20 cellular contexts compared by ENCODE assay signal in genomic region chr15:63478243-63478642, GRCh38. TPM values are rescaled to one million over a fixed set of nuclear protein-coding genes. Genes with fewer than 3 reads are reported as not detected.
DNase-seq lines count a peak whose midpoint lies in the region; ATAC-seq and TF ChIP-seq lines count a peak whose summit lies in the region.
"Had no signal": no experiment of that assay in that cellular context is flagged by ENCODE, and none has a peak within 500 bp of the region (broad histone marks: within the 10 kb centered on the region; RNA-seq: fewer than 3 reads in every experiment).

No MANE protein-coding gene starts in this region.

- no peaks in the 10 kb centered on the region for H3K36me3 ChIP-seq in CD4-positive, alpha-beta memory T cell (ENCODE audit: insufficient read depth, low read length)
- no peaks in the 10 kb centered on the region for H3K36me3 ChIP-seq in naive thymus-derived CD4-positive, alpha-beta T cell (ENCODE audit: control insufficient read depth in 2 of 3, insufficient read depth in 3 of 3, low read length in 3 of 3)
- no peaks in the 10 kb centered on the region for H3K36me3 ChIP-seq in stomach

- H3K4me1 ChIP-seq in CD4-positive, alpha-beta memory T cell (ENCODE audit: insufficient read depth, low read length), result peaks cover 93% of the 10 kb centered on the region
- peaks cover 34 to 72% of the 10 kb centered on the region in 2 donors for H3K4me1 ChIP-seq in naive thymus-derived CD4-positive, alpha-beta T cell (ENCODE audit: control insufficient read depth in 2 of 2, insufficient read depth in 2 of 2, low read length in 2 of 2)
- H3K4me1 ChIP-seq in stomach, result peaks cover 28 to 67% (median 42%) of the 10 kb centered on the region in 4 donors
- H3K4me1 ChIP-seq: psoas muscle had no signal

- no peak for TF ChIP-seq EP300 in stomach (IDR thresholded peaks at IDR 0.05)

- no peak for TF ChIP-seq POLR2A in stomach (IDR thresholded peaks at IDR 0.05)

- DNase-seq in T-helper 1 cell, result no peak
- no peak for DNase-seq in CD4-positive, alpha-beta memory T cell
- no peak for DNase-seq in naive thymus-derived CD4-positive, alpha-beta T cell
- DNase-seq in stomach, result no peak
- DNase-seq in ecto neural progenitor cell (ENCODE audit: low spot score), result no peak
- DNase-seq in NCI-H82 treated with DMSO at 0.1 percent for 48 hours (lab: John Stamatoyannopoulos, UW; ENCODE audit: unreplicated experiment), result no peak
- DNase-seq: 8988T; activated CD4-positive, alpha-beta T cell treated with anti-CD3 and anti-CD28 coated beads, Interleukin-2, amount 50 U/mL, for 48 hours; amygdala; central memory CD4-positive, alpha-beta T cell; DMS79 treated with DMSO at 0.1 percent for 48 hours; hippocampal formation; Kasumi-1; NCI-H1092 treated with DMSO at 0.1 percent for 48 hours; nephron progenitor cell; psoas muscle; stimulated activated CD4-positive, alpha-beta T cell treated with anti-CD3 and anti-CD28 coated beads, Interleukin-4, amount 100 ng/mL, for 24 hours had no signal

- no peak for ATAC-seq in activated T-helper 17 cell treated with anti-CD3 and anti-CD28 coated beads, Interleukin-2, amount 50 U/mL, for 72 hours (replicated peaks)
- ATAC-seq in naive thymus-derived CD4-positive, alpha-beta T cell, result no peak
- ATAC-seq: psoas muscle had no signal

- CTCF ChIA-PET in CD4-positive, alpha-beta memory T cell (lab: Charles Lee; ENCODE audit: partially characterized antibody), result interaction anchor here (1.0 to 13.4 kb wide), 3 partner anchors 9 to 26 kb away, joined by 4 to 224 read pairs (median 36); partner anchors contain the start of gene USP3
- CTCF ChIA-PET in naive thymus-derived CD4-positive, alpha-beta T cell (lab: Charles Lee), result interaction anchor here (0.7 to 3.5 kb wide), 6 partner anchors 9 to 133 kb away, joined by 3 to 18 read pairs (median 4); no protein-coding TSS in a partner anchor

- POLR2A ChIA-PET in CD4-positive, alpha-beta memory T cell (lab: Charles Lee; ENCODE audit: partially characterized antibody), result interaction anchor here (0.9 to 28.5 kb wide), 6 partner anchors 9 to 122 kb away, joined by 3 to 906 read pairs (median 4); partner anchors contain the start of gene USP3
- POLR2A ChIA-PET in naive thymus-derived CD4-positive, alpha-beta T cell (lab: Charles Lee), result interaction anchor here (0.7 to 16.5 kb wide), 6 partner anchors 11 to 122 kb away, joined by 4 to 392 read pairs (median 24); partner anchors contain the start of gene USP3

- no peaks in the 10 kb centered on the region for H3K36me3 Mint-ChIP-seq in T-helper 1 cell treated with Interleukin-12 subunit alpha and Interleukin-12 subunit beta and Interleukin-4 antibody, amounts not matched to agents 30 μg/mL and 1 μg/mL, for 36 hours (ENCODE audit: low read depth)
- no peaks in the 10 kb centered on the region for H3K36me3 Mint-ChIP-seq in CD4-positive, alpha-beta memory T cell
- H3K36me3 Mint-ChIP-seq in activated T-helper 17 cell treated with anti-CD3 and anti-CD28 coated beads, Interleukin-2, amount 50 U/mL, for 72 hours (ENCODE audit: low read depth), result no peaks in the 10 kb centered on the region
- peaks cover 0 to 2% (median 0%) of the 10 kb centered on the region in 5 donors for H3K36me3 Mint-ChIP-seq in naive thymus-derived CD4-positive, alpha-beta T cell

- H3K27ac ChIP-seq in CD4-positive, alpha-beta memory T cell (ENCODE audit: low read depth, low read length), result peak overlapping the region; percentile 81
- H3K27ac ChIP-seq in naive thymus-derived CD4-positive, alpha-beta T cell (ENCODE audit: low read depth, low read length), result peak overlapping the region; percentile 96
- no peak overlapping the region for H3K27ac ChIP-seq in stomach
- H3K27ac ChIP-seq: psoas muscle had no signal

- H3K27ac Mint-ChIP-seq in T-helper 1 cell treated with Interleukin-12 subunit alpha and Interleukin-12 subunit beta and Interleukin-4 antibody, amounts not matched to agents 30 μg/mL and 1 μg/mL, for 36 hours, result peak overlapping the region; percentile 73
- peak overlapping the region; percentile 92 to 100 (median 100) for H3K27ac Mint-ChIP-seq in CD4-positive, alpha-beta memory T cell
- peak overlapping the region; percentile 92 for H3K27ac Mint-ChIP-seq in activated T-helper 17 cell treated with anti-CD3 and anti-CD28 coated beads, Interleukin-2, amount 50 U/mL, for 72 hours
- H3K27ac Mint-ChIP-seq in naive thymus-derived CD4-positive, alpha-beta T cell, result peak overlapping the region; percentile 86 to 100 (median 99)
- H3K27ac Mint-ChIP-seq: nephron progenitor cell had no signal

- H3K4me3 Mint-ChIP-seq in T-helper 1 cell treated with Interleukin-12 subunit alpha and Interleukin-12 subunit beta and Interleukin-4 antibody, amounts not matched to agents 30 μg/mL and 1 μg/mL, for 36 hours, result no peak overlapping the region
- H3K4me3 Mint-ChIP-seq in CD4-positive, alpha-beta memory T cell, result peak overlapping the region in 7 of 8 donors; percentile 17 to 56 (median 24)
- H3K4me3 Mint-ChIP-seq in activated T-helper 17 cell treated with anti-CD3 and anti-CD28 coated beads, Interleukin-2, amount 50 U/mL, for 72 hours, result no peak overlapping the region
- peak overlapping the region; percentile 19 to 90 (median 48) for H3K4me3 Mint-ChIP-seq in naive thymus-derived CD4-positive, alpha-beta T cell
- H3K4me3 Mint-ChIP-seq: nephron progenitor cell had no signal

- no peak for TF ChIP-seq CTCF in stomach (IDR thresholded peaks at IDR 0.05)

- peaks cover 65% of the 10 kb centered on the region for H3K4me1 Mint-ChIP-seq in T-helper 1 cell treated with Interleukin-12 subunit alpha and Interleukin-12 subunit beta and Interleukin-4 antibody, amounts not matched to agents 30 μg/mL and 1 μg/mL, for 36 hours (ENCODE audit: low read depth)
- peaks cover 54 to 81% (median 66%) of the 10 kb centered on the region in 4 donors for H3K4me1 Mint-ChIP-seq in CD4-positive, alpha-beta memory T cell
- peaks cover 46% of the 10 kb centered on the region for H3K4me1 Mint-ChIP-seq in activated T-helper 17 cell treated with anti-CD3 and anti-CD28 coated beads, Interleukin-2, amount 50 U/mL, for 72 hours
- peaks cover 50 to 86% (median 79%) of the 10 kb centered on the region in 7 donors for H3K4me1 Mint-ChIP-seq in naive thymus-derived CD4-positive, alpha-beta T cell

- 90 to 98% (median 92%) methylated on average over 6 of the region's 6 CpGs for WGBS in stomach, 5 donors

- no peaks in the 10 kb centered on the region for H3K27me3 ChIP-seq in CD4-positive, alpha-beta memory T cell (ENCODE audit: insufficient read depth, low read length)
- no peaks in the 10 kb centered on the region for H3K27me3 ChIP-seq in naive thymus-derived CD4-positive, alpha-beta T cell (ENCODE audit: control insufficient read depth in 2 of 2, insufficient read depth in 2 of 2, low read length in 2 of 2)
- H3K27me3 ChIP-seq in stomach, result no peaks in the 10 kb centered on the region

- H3K4me3 ChIP-seq in CD4-positive, alpha-beta memory T cell (ENCODE audit: low read length in 2 of 2), result no peak overlapping the region
- H3K4me3 ChIP-seq in naive thymus-derived CD4-positive, alpha-beta T cell (ENCODE audit: low read length), result no peak overlapping the region
- H3K4me3 ChIP-seq in stomach, result no peak overlapping the region
- H3K4me3 ChIP-seq: psoas muscle, smooth muscle cell had no signal

- H3K9me3 Mint-ChIP-seq in T-helper 1 cell treated with Interleukin-12 subunit alpha and Interleukin-12 subunit beta and Interleukin-4 antibody, amounts not matched to agents 30 μg/mL and 1 μg/mL, for 36 hours, result no peaks in the 10 kb centered on the region
- H3K9me3 Mint-ChIP-seq in CD4-positive, alpha-beta memory T cell, result peaks cover 0 to 2% (median 0%) of the 10 kb centered on the region in 8 donors
- H3K9me3 Mint-ChIP-seq in activated T-helper 17 cell treated with anti-CD3 and anti-CD28 coated beads, Interleukin-2, amount 50 U/mL, for 72 hours, result no peaks in the 10 kb centered on the region
- H3K9me3 Mint-ChIP-seq in naive thymus-derived CD4-positive, alpha-beta T cell, result no peaks in the 10 kb centered on the region

- intact Hi-C loops in CD4-positive, alpha-beta memory T cell (cut with micrococcal nuclease), result loop anchor here (10.0 kb wide), 1 partner anchor 617 kb away; the partner anchor contains the start of genes CIAO2A and SNX1
- intact Hi-C loops in naive thymus-derived CD4-positive, alpha-beta T cell (cut with micrococcal nuclease), result no loop called here
- intact Hi-C loops in stomach (cut with DNase I; ENCODE audit: low total_unique reads), result no loop called here

- no peaks in the 10 kb centered on the region for H3K9me3 ChIP-seq in CD4-positive, alpha-beta memory T cell (ENCODE audit: control insufficient read depth in 1 of 2, low read length in 2 of 2)
- H3K9me3 ChIP-seq in naive thymus-derived CD4-positive, alpha-beta T cell (ENCODE audit: control insufficient read depth in 2 of 3, low read length in 3 of 3), result no peaks in the 10 kb centered on the region
- no peaks in the 10 kb centered on the region for H3K9me3 ChIP-seq in stomach
- H3K9me3 ChIP-seq: psoas muscle had no signal

- H3K27me3 Mint-ChIP-seq in T-helper 1 cell treated with Interleukin-12 subunit alpha and Interleukin-12 subunit beta and Interleukin-4 antibody, amounts not matched to agents 30 μg/mL and 1 μg/mL, for 36 hours (ENCODE audit: low read depth), result no peaks in the 10 kb centered on the region
- H3K27me3 Mint-ChIP-seq in CD4-positive, alpha-beta memory T cell, result no peaks in the 10 kb centered on the region
- H3K27me3 Mint-ChIP-seq in activated T-helper 17 cell treated with anti-CD3 and anti-CD28 coated beads, Interleukin-2, amount 50 U/mL, for 72 hours, result no peaks in the 10 kb centered on the region
- no peaks in the 10 kb centered on the region for H3K27me3 Mint-ChIP-seq in naive thymus-derived CD4-positive, alpha-beta T cell

RNA-seq across cellular contexts. Expression of gene USP3, which starts 26.1 kb away (rescaled TPM):
- total RNA-seq in CD4-positive, alpha-beta memory T cell, result 100 to 1,000 TPM; 148 to 159 TPM
- polyA plus RNA-seq in CD4-positive, alpha-beta memory T cell, result 10 to 100 TPM; 61.6 to 76.1 TPM
- total RNA-seq in activated T-helper 17 cell treated with anti-CD3 and anti-CD28 coated beads, Interleukin-2, amount 50 U/mL, for 72 hours, result 100 to 1,000 TPM in 1 of 2 donors, 10 to 100 TPM in 1; 60.9 to 102 TPM
- 100 to 1,000 TPM in 4 of 5 experiments, 10 to 100 TPM in 1; 64.2 to 288 (median 155) TPM for total RNA-seq in naive thymus-derived CD4-positive, alpha-beta T cell
- polyA plus RNA-seq in naive thymus-derived CD4-positive, alpha-beta T cell, result 10 to 100 TPM; 53.3 to 62.8 TPM
- total RNA-seq in stomach, result 100 to 1,000 TPM in 2 of 5 donors, 10 to 100 TPM in 3; 10.5 to 174 (median 68.7) TPM
- polyA plus RNA-seq in stomach, result 10 to 100 TPM; 20.8 to 27.3 (median 25.7) TPM

Comparison
In these comparisons a context has a peak if more than half of its experiments do, and no peak if none do; other contexts are left out.
1. H3K4me3 Mint-ChIP-seq: peak in CD4-positive, alpha-beta memory T cell (7 of 8) and naive thymus-derived CD4-positive, alpha-beta T cell (10 of 10); none in T-helper 1 cell treated with Interleukin-12 subunit alpha and Interleukin-12 subunit beta and Interleukin-4 antibody, amounts not matched to agents 30 μg/mL and 1 μg/mL, for 36 hours (single experiment) and activated T-helper 17 cell treated with anti-CD3 and anti-CD28 coated beads, Interleukin-2, amount 50 U/mL, for 72 hours (single experiment).
2. H3K27ac ChIP-seq: peak in CD4-positive, alpha-beta memory T cell (single experiment) and naive thymus-derived CD4-positive, alpha-beta T cell (single experiment); none in stomach (0 of 5).
3. Peak in every context shown above with its lines, with median percentiles within 50 percentile points of each other: H3K27ac Mint-ChIP-seq.